In the genomic region with DNA sequence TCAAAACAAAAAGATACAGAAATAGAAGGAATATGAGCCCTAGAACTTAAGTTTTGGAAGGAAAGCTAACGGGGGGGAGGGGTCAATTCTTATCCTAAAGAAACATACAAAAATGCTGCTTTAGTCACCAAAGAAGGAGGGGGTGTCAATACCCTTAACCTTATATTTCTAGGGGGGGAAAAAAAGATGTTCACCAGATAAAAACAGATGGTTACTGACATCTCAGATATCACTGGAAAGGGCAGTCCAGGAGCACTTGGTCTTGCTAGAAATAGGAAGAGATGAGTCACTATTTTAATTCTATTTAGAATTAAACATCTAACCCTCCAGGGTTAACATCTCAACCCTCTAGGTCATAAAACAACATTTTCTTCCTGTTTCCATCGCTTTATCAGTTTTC, we compare ENCODE assay signal across 9 cellular contexts. TPM values are rescaled to one million over a fixed set of nuclear protein-coding genes. Genes with fewer than 3 reads are reported as not detected.
DNase-seq lines count a peak whose midpoint lies in the region; ATAC-seq and TF ChIP-seq lines count a peak whose summit lies in the region.
"Had no signal": no experiment of that assay in that cellular context is flagged by ENCODE, and none has a peak within 500 bp of the region (broad histone marks: within the 10 kb centered on the region; RNA-seq: fewer than 3 reads in every experiment).

No MANE protein-coding gene starts in this region.

- H3K9me3 ChIP-seq in gastrocnemius medialis = no peaks in the 10 kb centered on the region

- H3K27me3 ChIP-seq in GM23338 (ENCODE audit: insufficient read depth) (no peaks in the 10 kb centered on the region), gastrocnemius medialis (no peaks in the 10 kb centered on the region)

- intact Hi-C loops in gastrocnemius medialis (cut with DNase I; ENCODE audit: low total_unique reads) = loop anchor here (5.0 kb wide), 3 partner anchors 95 to 1425 kb away; a partner anchor contains a TSS

- peaks cover 44% of the 10 kb centered on the region for H3K4me1 Mint-ChIP-seq in GM23338
- H3K4me1 Mint-ChIP-seq in T-cell = peaks cover 59 to 66% (median 62%) of the 10 kb centered on the region in 3 donors

- H3K9me3 Mint-ChIP-seq in GM23338 (no peaks in the 10 kb centered on the region), T-cell (no peaks in the 10 kb centered on the region)

- peak overlapping the region; percentile 80 for H3K4me2 ChIP-seq in GM23338

- H3K4me3 Mint-ChIP-seq in GM23338 = peak overlapping the region; percentile 98
- peak overlapping the region; percentile 94 to 99 (median 98) for H3K4me3 Mint-ChIP-seq in T-cell

- CTCF ChIA-PET in T-cell (lab: Charles Lee) = interaction anchor here (0.6 to 14.5 kb wide), 20 partner anchors 7 to 352 kb away, joined by 3 to 514 read pairs (median 5); a partner anchor contains a TSS

- H3K4me3 ChIP-seq in GM23338 = peak overlapping the region; percentile 72
- H3K4me3 ChIP-seq in fibroblast of pulmonary artery (replicated peaks; ENCODE audit: low read depth, low read length) = peak overlapping the region; percentile 85
- H3K4me3 ChIP-seq in gastrocnemius medialis = peak overlapping the region; percentile 64 to 100 (median 89)

- H3K27me3 Mint-ChIP-seq in GM23338 (ENCODE audit: insufficient read depth, low read depth, poor library complexity) = peaks cover 8% of the 10 kb centered on the region
- no peaks in the 10 kb centered on the region for H3K27me3 Mint-ChIP-seq in T-cell

- no peak for TF ChIP-seq POLR2A in gastrocnemius medialis (IDR thresholded peaks at IDR 0.05)

- in situ Hi-C loops in gastrocnemius medialis (cut with MboI; ENCODE audit: low sequenced_read_pairs in 4 of 4) = no loop called here

- ATAC-seq in GM23338 = no peak
- no peak for ATAC-seq in T-cell (replicated peaks in 1 of 4)
- peak; percentile 40 to 50 for ATAC-seq in gastrocnemius medialis
- ATAC-seq in HG03469 (IDR thresholded peaks at IDR 0.05; ENCODE audit: unreplicated experiment) = no peak
- ATAC-seq: sciatic nerve had no signal

- H3K27ac ChIP-seq in GM23338 (ENCODE audit: low read depth) = peak overlapping the region; percentile 91; the same call in 1 of the 2 replicates
- peak overlapping the region; percentile 89 to 100 (median 99) for H3K27ac ChIP-seq in gastrocnemius medialis

- peaks cover 20% of the 10 kb centered on the region for H3K36me3 Mint-ChIP-seq in GM23338 (ENCODE audit: low read depth)
- H3K36me3 Mint-ChIP-seq in T-cell = peaks cover 30% of the 10 kb centered on the region

- no peaks in the 10 kb centered on the region for H3K9me2 ChIP-seq in GM23338 (ENCODE audit: insufficient read depth)

- peaks cover 20% of the 10 kb centered on the region for H4K20me1 ChIP-seq in GM23338 (replicated peaks; ENCODE audit: insufficient read depth)

- H3K27ac Mint-ChIP-seq in GM23338 = peak overlapping the region; percentile 4; the same call in 1 of the 2 replicates
- H3K27ac Mint-ChIP-seq in T-cell = peak overlapping the region; percentile 96 to 97

- H3K79me2 ChIP-seq in GM23338 (replicated peaks; ENCODE audit: insufficient read depth) = peaks cover 59% of the 10 kb centered on the region

- peaks cover 10% of the 10 kb centered on the region; the same call in 1 of the 2 replicates for H3F3A ChIP-seq in GM23338 (replicated peaks; ENCODE audit: low read depth)

- H3K4me1 ChIP-seq in GM23338 (ENCODE audit: insufficient read depth) (peaks cover 44% of the 10 kb centered on the region), gastrocnemius medialis (peaks cover 55 to 56% of the 10 kb centered on the region in 2 donors)

- TF ChIP-seq CTCF in GM23338 (conservative IDR thresholded peaks at IDR 0.05; ENCODE audit: low read depth in 2 of 2) (no peak), fibroblast of pulmonary artery (IDR thresholded peaks at IDR 0.05; ENCODE audit: low read length, missing control alignments) (no peak), gastrocnemius medialis (IDR thresholded peaks at IDR 0.05 in 4 of 5, conservative IDR thresholded peaks at IDR 0.05 in 1 of 5) (no peak)

- H3K36me3 ChIP-seq in GM23338 (ENCODE audit: insufficient read depth) (peaks cover 11% of the 10 kb centered on the region; the same call in 1 of the 2 replicates), gastrocnemius medialis (peaks cover 0 to 13% of the 10 kb centered on the region in 2 donors)

- no peak overlapping the region for H2AFZ ChIP-seq in GM23338

- POLR2A ChIA-PET in T-cell (lab: Charles Lee) = interaction anchor here (0.5 to 1.9 kb wide), 16 partner anchors 8 to 1162 kb away, joined by 3 to 20 read pairs (median 4); a partner anchor contains a TSS

- DNase-seq in GM23338 (ENCODE audit: low spot score) (no peak), T-cell (no peak), fibroblast of pulmonary artery (ENCODE audit: low read depth) (no peak), gastrocnemius medialis (no peak), NCI-H446 (lab: John Stamatoyannopoulos, UW) (no peak), pons (ENCODE audit: low spot score) (no peak)
- DNase-seq in activated CD8-positive, alpha-beta memory T cell treated with anti-CD3 and anti-CD28 coated beads, Interleukin-2, amount 50 U/mL, for 4 hours = no peak

TF ChIP-seq in GM23338, 12 proteins besides CTCF, POLR2A, EP300 and RAD21 (continues in another document):
- TF ChIP-seq EZH2phosphoT487 (IDR thresholded peaks at IDR 0.05; ENCODE audit: unreplicated experiment) = no peak
- no peak for TF ChIP-seq CREB1 (CRISPR knock-in tag; IDR thresholded peaks at IDR 0.05; ENCODE audit: low read depth)
- no peak for TF ChIP-seq ZNF331 (CRISPR knock-in tag; IDR thresholded peaks at IDR 0.05; ENCODE audit: low read depth)
- TF ChIP-seq EZH2 (IDR thresholded peaks at IDR 0.05; ENCODE audit: low read depth, unreplicated experiment) = no peak

RNA-seq across cellular contexts. Expression of a gene that starts 1.7 kb away (rescaled TPM):
- 97.0 and 104 TPM in 2 replicates for total RNA-seq in GM23338 (2014; rRNA removed; shearing (Covaris generic))
- 42.9 and 43.5 TPM in 2 replicates for polyA plus RNA-seq in GM23338 (2016; fragmentation: Nextera tagmentation; extraction: Ambion mirVana)
- total RNA-seq in T-cell (100 to 1,000 TPM; 190 to 271 (median 211) TPM), gastrocnemius medialis (100 to 1,000 TPM in 3 of 4 donors, 10 to 100 TPM in 1; 98.3 to 324 (median 214) TPM)

RNA-seq across cellular contexts. Expression of a gene that starts 19.5 kb away (rescaled TPM):
- total RNA-seq in GM23338 (2014; rRNA removed; shearing (Covaris generic)) = 74.6 and 90.0 TPM in 2 replicates
- 59.2 and 59.3 TPM in 2 replicates for polyA plus RNA-seq in GM23338 (2016; fragmentation: Nextera tagmentation; extraction: Ambion mirVana)
- total RNA-seq in T-cell (10 to 100 TPM; 68.5 to 78.5 (median 73.8) TPM), gastrocnemius medialis (10 to 100 TPM; 29.8 to 40.7 (median 35.7) TPM)

RNA-seq across cellular contexts. Expression of a gene that starts 19.7 kb away (rescaled TPM):
- 30.6 and 34.6 TPM in 2 replicates for total RNA-seq in GM23338 (2014; rRNA removed; shearing (Covaris generic))
- 18.6 and 20.4 TPM in 2 replicates for polyA plus RNA-seq in GM23338 (2016; fragmentation: Nextera tagmentation; extraction: Ambion mirVana)
- total RNA-seq in T-cell (10 to 100 TPM; 15.3 to 30.7 (median 26.0) TPM), gastrocnemius medialis (1 to 10 TPM in 1 of 4 donors, under 1 TPM in 1, not detected in 2; 0.16 to 1.1 TPM)

RNA-seq across cellular contexts. Expression of a gene that starts 34.1 kb away (rescaled TPM):
- 28.7 and 46.6 TPM in 2 replicates for total RNA-seq in GM23338 (2014; rRNA removed; shearing (Covaris generic))
- 17.9 and 24.7 TPM in 2 replicates for polyA plus RNA-seq in GM23338 (2016; fragmentation: Nextera tagmentation; extraction: Ambion mirVana)
- total RNA-seq in T-cell (100 to 1,000 TPM in 3 of 5 donors, 10 to 100 TPM in 2; 68.5 to 103 (median 101) TPM), gastrocnemius medialis (1 to 10 TPM in 1 of 4 donors, under 1 TPM in 3; 0.32 to 2.6 (median 0.65) TPM)

Comparison
In these comparisons a context has a peak if more than half of its experiments do, and no peak if none do; other contexts are left out.
1. ATAC-seq: peak in gastrocnemius medialis (2 of 2); none in GM23338 (single experiment), T-cell (0 of 4) and HG03469 (single experiment).
2. RNA of a gene that starts 19.7 kb away (total RNA-seq): 30.6 to 34.6 TPM in GM23338 and 15.3 to 30.7 TPM in T-cell; 0.16 to 1.1 TPM in gastrocnemius medialis; every median in the first group is over 4 times any median in the second.
3. Peak in every context shown above with its lines, with median percentiles within 50 percentile points of each other: H3K4me3 ChIP-seq.